In genomic region chr4:15479089-15479912, GRCh38 we compare ENCODE assay signal across 8 cellular contexts. TPM values are rescaled to one million over a fixed set of nuclear protein-coding genes. Genes with fewer than 3 reads are reported as not detected.
DNase-seq lines count a peak whose midpoint lies in the region; ATAC-seq and TF ChIP-seq lines count a peak whose summit lies in the region.

No MANE protein-coding gene starts in this region.

- H3K9me2 ChIP-seq in PC-3 (replicated peaks; ENCODE audit: low read length), result no peaks in the 10 kb centered on the region

- ATAC-seq in PC-3 (peak; percentile 83), GM21526 (IDR thresholded peaks at IDR 0.05; ENCODE audit: low FRiP score, unreplicated experiment) (no peak)

- no peaks in the 10 kb centered on the region for H3K36me3 ChIP-seq in PC-3 (ENCODE audit: low read depth, low read length)

- DNase-seq in G401 (ENCODE audit: low spot score), result peak; percentile 95
- peak; percentile 28 for DNase-seq in Jurkat, Clone E6-1 (ENCODE audit: low read depth, low spot score)
- DNase-seq in PC-3, result peak; percentile 81
- DNase-seq in dermis blood vessel endothelial cell, result peak; percentile 81
- peak; percentile 85 for DNase-seq in kidney tubule cell (ENCODE audit: low spot score)
- DNase-seq in stromal cell of bone marrow (ENCODE audit: low read depth), result peak; percentile 79
- DNase-seq in activated T-cell treated with anti-CD3 and anti-CD28 coated beads, Interleukin-2, amount 50 U/mL, for 1 hour, result no peak

- peak overlapping the region; percentile 80 for H2AFZ ChIP-seq in PC-3 (ENCODE audit: low read length)

- no peaks in the 10 kb centered on the region for H3K9me3 ChIP-seq in PC-3 (ENCODE audit: low read length)

- peak overlapping the region; percentile 81 for H3K9ac ChIP-seq in PC-3 (ENCODE audit: low read length)

- peak; percentile 75 for TF ChIP-seq CTCF in PC-3 (conservative IDR thresholded peaks at IDR 0.05; ENCODE audit: low read depth, low read length)

- peaks cover 11% of the 10 kb centered on the region for H3K79me2 ChIP-seq in PC-3 (ENCODE audit: low read length)

- H4K20me1 ChIP-seq in PC-3 (ENCODE audit: low read length), result no peaks in the 10 kb centered on the region

- in situ Hi-C loops in G401 (cut with HindIII; ENCODE audit: low sequenced_read_pairs), result no loop called here

- no peak overlapping the region for H3K4me3 ChIP-seq in Jurkat, Clone E6-1 (ENCODE audit: low read length)
- peak overlapping the region; percentile 75 for H3K4me3 ChIP-seq in PC-3 (ENCODE audit: low read length)

- POLR2A ChIA-PET in PC-3 (lab: Charles Lee; ENCODE audit: unreplicated experiment), result no interaction called here

- peak overlapping the region; percentile 76 for H3K27ac ChIP-seq in PC-3 (ENCODE audit: low read length)

- peak overlapping the region; percentile 92 for H3K4me2 ChIP-seq in PC-3 (ENCODE audit: low read length)

- H3K4me1 ChIP-seq in PC-3 (ENCODE audit: insufficient read depth, low read length), result peaks cover 8% of the 10 kb centered on the region; the same call in 1 of the 2 replicates

- no peaks in the 10 kb centered on the region for H3F3A ChIP-seq in PC-3 (ENCODE audit: low read length, unreplicated experiment)

- intact Hi-C loops in PC-3 (cut with micrococcal nuclease), result loop anchor here (1.0 to 10.0 kb wide), 5 partner anchors 172 to 526 kb away; no protein-coding TSS in a partner anchor

- H3K27me3 ChIP-seq in PC-3 (ENCODE audit: low read length), result no peaks in the 10 kb centered on the region

- CTCF ChIA-PET in PC-3 (lab: Charles Lee), result interaction anchor here (0.6 to 1.5 kb wide), 4 partner anchors 55 to 477 kb away, joined by 3 to 7 read pairs (median 5); no protein-coding TSS in a partner anchor

- BruUV-seq in PC-3 (replicated peaks; lab: Mats Ljungman, UMichigan), result no TSS peak

RNA-seq across cellular contexts. Expression of gene CC2D2A, which starts 9.6 kb away (rescaled TPM):
- total RNA-seq in G401 (2014; rRNA removed; shearing (Covaris generic)), result 7.6 and 24.7 TPM in 2 replicates
- not detected for polyA plus RNA-seq in Jurkat, Clone E6-1 (2012; ENCODE audit: insufficient read depth, insufficient read length)
- total RNA-seq in PC-3 (2014; rRNA removed) (13.1 and 13.4 TPM in 2 replicates), dermis blood vessel endothelial cell (7.8 and 9.3 TPM in 2 replicates)

RNA-seq across cellular contexts. Expression of gene C1QTNF7, which starts 51.5 kb away (rescaled TPM):
- not detected in 2 replicates for total RNA-seq in G401 (2014; rRNA removed; shearing (Covaris generic))
- not detected for polyA plus RNA-seq in Jurkat, Clone E6-1 (2012; ENCODE audit: insufficient read depth, insufficient read length)
- not detected in 2 replicates for total RNA-seq in PC-3 (2014; rRNA removed)
- not detected in 2 replicates for total RNA-seq in dermis blood vessel endothelial cell
